ENCODE assay signal across 8 cellular contexts in the genomic region with DNA sequence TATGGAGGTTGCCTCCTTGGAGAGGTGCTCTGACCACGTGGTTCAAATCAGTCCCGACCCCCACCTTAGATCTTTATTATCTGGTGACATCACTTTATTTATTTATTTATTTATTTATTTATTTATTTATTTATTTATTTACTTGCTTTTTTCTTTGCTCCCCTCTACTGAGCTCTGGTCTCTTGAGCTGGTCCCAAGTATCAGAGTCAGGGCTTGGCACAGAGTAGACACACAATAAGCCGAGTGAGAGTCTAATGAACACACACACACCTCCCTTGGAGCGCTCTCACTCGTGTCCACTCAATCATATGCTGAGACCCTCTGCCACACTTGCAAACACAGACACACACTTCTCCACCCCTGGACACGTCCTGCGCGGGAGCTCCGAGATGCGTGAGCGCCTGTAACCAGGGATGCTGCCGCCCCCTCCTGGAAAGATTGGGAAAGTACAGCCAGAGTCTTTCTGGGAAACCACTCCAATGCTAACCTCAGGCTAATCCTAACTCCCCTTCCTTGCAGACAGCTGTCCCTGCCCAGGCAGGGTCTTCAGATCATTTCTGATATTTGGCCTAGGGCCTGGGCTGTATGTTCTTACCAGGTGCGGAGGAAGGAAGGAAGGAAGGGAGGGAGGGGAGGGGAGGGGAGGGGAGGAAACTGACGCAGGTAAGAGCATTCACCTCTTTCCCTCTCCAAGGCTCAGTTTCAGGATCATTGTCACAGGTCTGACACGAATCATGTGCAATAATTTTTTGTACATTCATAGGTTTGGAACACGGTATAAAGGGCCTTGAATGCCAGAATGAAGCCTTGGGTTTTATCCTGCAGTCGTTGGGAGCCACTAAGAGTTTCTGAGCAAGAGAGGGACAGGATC.
DNase-seq lines count a peak whose midpoint lies in the region; ATAC-seq, FAIRE-seq and TF ChIP-seq lines count a peak whose summit lies in the region.

No MANE protein-coding gene starts in this region.

- H3K9me3 Mint-ChIP-seq in activated B cell treated with CpG ODN at 0.5 μM for 24 hours, result no peaks in the 10 kb centered on the region

- peak; percentile 55 for DNase-seq in SIG-M5 treated with dmso at 0.1 percent for 504 hours (lab: John Stamatoyannopoulos, UW; ENCODE audit: unreplicated experiment)
- DNase-seq in SIG-M5 (lab: John Stamatoyannopoulos, UW), result no peak
- peak; percentile 35 to 48 for DNase-seq in NCI-H2081 (lab: John Stamatoyannopoulos, UW)
- peak; percentile 53 for DNase-seq in activated B cell treated with CpG ODN at 0.5 μM for 24 hours
- peak; percentile 24 for DNase-seq in bronchial epithelial cell (ENCODE audit: low read depth)
- DNase-seq in kidney epithelial cell (ENCODE audit: low read depth), result no peak
- DNase-seq in stimulated activated CD4-positive, alpha-beta T cell treated with anti-CD3 and anti-CD28 coated beads, Interleukin-1b, Interleukin-23, amount 100 ng/mL, for 48 hours, result peak; percentile 58

- H3K36me3 ChIP-seq in bronchial epithelial cell (ENCODE audit: control insufficient read depth, insufficient read depth, low read length), result no peaks in the 10 kb centered on the region
- no peaks in the 10 kb centered on the region for H3K36me3 ChIP-seq in kidney epithelial cell (ENCODE audit: control insufficient read depth, insufficient read depth, low read length)

- CTCF ChIA-PET in activated B cell treated with CpG ODN at 0.5 μM for 24 hours (lab: Charles Lee), result interaction anchor here (0.6 to 4.6 kb wide), 35 partner anchors 9 to 408 kb away, joined by 3 to 66 read pairs (median 5); no protein-coding TSS in a partner anchor

- H3K27me3 ChIP-seq in bronchial epithelial cell (ENCODE audit: control insufficient read depth, insufficient read depth, low read length) (peaks cover 1% of the 10 kb centered on the region), kidney epithelial cell (ENCODE audit: control insufficient read depth, insufficient read depth, low read length) (peaks cover 7% of the 10 kb centered on the region)

- intact Hi-C loops in activated B cell treated with CpG ODN at 0.5 μM for 24 hours (cut with micrococcal nuclease), result loop anchor here (1.0 to 5.0 kb wide), 5 partner anchors 166 to 408 kb away; a partner anchor contains a TSS

- peaks cover 4% of the 10 kb centered on the region for H3K4me1 Mint-ChIP-seq in activated B cell treated with CpG ODN at 0.5 μM for 24 hours

- no peak for FAIRE-seq in bronchial epithelial cell (lab: Jason Lieb, UNC)

- no peak overlapping the region for H3K27ac Mint-ChIP-seq in activated B cell treated with CpG ODN at 0.5 μM for 24 hours

- H3K4me3 ChIP-seq in bronchial epithelial cell (ENCODE audit: low read depth, low read length), result no peak overlapping the region
- no peak overlapping the region for H3K4me3 ChIP-seq in kidney epithelial cell (ENCODE audit: low read depth, low read length)

- H3K27me3 Mint-ChIP-seq in activated B cell treated with CpG ODN at 0.5 μM for 24 hours, result peaks cover 11% of the 10 kb centered on the region

- TF ChIP-seq CTCF in activated B cell treated with CpG ODN at 0.5 μM for 24 hours (IDR thresholded peaks at IDR 0.05) (no peak), bronchial epithelial cell (IDR thresholded peaks at IDR 0.05; ENCODE audit: insufficient read depth, low read length, severe bottlenecking) (peak; percentile 93), kidney epithelial cell (IDR thresholded peaks at IDR 0.05; ENCODE audit: insufficient read depth, low read length, poor library complexity, severe bottlenecking) (peak; percentile 92)

- POLR2A ChIA-PET in activated B cell treated with CpG ODN at 0.5 μM for 24 hours (lab: Charles Lee), result interaction anchor here (0.9 to 1.2 kb wide), 2 partner anchors 206 to 370 kb away, joined by 3 to 4 read pairs; no protein-coding TSS in a partner anchor

- H3K4me3 Mint-ChIP-seq in activated B cell treated with CpG ODN at 0.5 μM for 24 hours, result no peak overlapping the region

- no peaks in the 10 kb centered on the region for H3K36me3 Mint-ChIP-seq in activated B cell treated with CpG ODN at 0.5 μM for 24 hours (ENCODE audit: low read depth)

- ATAC-seq in activated B cell treated with CpG ODN at 0.5 μM for 24 hours (ENCODE audit: low read depth), result peak; percentile 83
- ATAC-seq in HG02938 (IDR thresholded peaks at IDR 0.05; ENCODE audit: unreplicated experiment), result no peak

Comparison
In these comparisons a context has a peak if more than half of its experiments do, and no peak if none do; other contexts are left out.
1. DNase-seq: peak in SIG-M5 treated with dmso at 0.1 percent for 504 hours (single experiment), NCI-H2081 (2 of 2), activated B cell treated with CpG ODN at 0.5 μM for 24 hours (single experiment), bronchial epithelial cell (single experiment) and stimulated activated CD4-positive, alpha-beta T cell treated with anti-CD3 and anti-CD28 coated beads, Interleukin-1b, Interleukin-23, amount 100 ng/mL, for 48 hours (single experiment); none in SIG-M5 (single experiment) and kidney epithelial cell (single experiment).